Comparison of ENCODE assay signal across 1 cellular context in the genomic region with DNA sequence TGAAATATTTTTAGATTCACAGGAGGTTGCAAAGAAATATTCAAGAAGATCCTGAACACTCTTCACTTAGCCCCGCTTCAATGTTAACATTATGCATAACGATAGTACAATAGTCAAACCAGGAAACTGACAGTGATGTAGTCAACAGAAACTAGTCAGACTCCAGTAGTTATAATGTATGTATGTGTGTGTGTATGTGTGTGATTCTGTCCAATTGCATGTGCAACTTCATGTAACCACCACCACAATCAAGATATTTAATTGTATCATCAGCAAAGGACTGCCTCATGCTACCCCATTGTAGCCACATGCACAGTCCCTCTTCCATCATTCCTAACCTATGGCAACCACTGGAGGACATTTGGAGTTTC.
TF ChIP-seq lines count a peak whose summit lies in the region.

No MANE protein-coding gene starts in this region.

TF ChIP-seq in A549, 52 proteins besides CTCF, POLR2A, EP300 and RAD21 (continued from another document):
- TF ChIP-seq, protein P1, sequence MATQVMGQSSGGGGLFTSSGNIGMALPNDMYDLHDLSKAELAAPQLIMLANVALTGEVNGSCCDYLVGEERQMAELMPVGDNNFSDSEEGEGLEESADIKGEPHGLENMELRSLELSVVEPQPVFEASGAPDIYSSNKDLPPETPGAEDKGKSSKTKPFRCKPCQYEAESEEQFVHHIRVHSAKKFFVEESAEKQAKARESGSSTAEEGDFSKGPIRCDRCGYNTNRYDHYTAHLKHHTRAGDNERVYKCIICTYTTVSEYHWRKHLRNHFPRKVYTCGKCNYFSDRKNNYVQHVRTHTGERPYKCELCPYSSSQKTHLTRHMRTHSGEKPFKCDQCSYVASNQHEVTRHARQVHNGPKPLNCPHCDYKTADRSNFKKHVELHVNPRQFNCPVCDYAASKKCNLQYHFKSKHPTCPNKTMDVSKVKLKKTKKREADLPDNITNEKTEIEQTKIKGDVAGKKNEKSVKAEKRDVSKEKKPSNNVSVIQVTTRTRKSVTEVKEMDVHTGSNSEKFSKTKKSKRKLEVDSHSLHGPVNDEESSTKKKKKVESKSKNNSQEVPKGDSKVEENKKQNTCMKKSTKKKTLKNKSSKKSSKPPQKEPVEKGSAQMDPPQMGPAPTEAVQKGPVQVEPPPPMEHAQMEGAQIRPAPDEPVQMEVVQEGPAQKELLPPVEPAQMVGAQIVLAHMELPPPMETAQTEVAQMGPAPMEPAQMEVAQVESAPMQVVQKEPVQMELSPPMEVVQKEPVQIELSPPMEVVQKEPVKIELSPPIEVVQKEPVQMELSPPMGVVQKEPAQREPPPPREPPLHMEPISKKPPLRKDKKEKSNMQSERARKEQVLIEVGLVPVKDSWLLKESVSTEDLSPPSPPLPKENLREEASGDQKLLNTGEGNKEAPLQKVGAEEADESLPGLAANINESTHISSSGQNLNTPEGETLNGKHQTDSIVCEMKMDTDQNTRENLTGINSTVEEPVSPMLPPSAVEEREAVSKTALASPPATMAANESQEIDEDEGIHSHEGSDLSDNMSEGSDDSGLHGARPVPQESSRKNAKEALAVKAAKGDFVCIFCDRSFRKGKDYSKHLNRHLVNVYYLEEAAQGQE (IDR thresholded peaks at IDR 0.05), result no peak
- TF ChIP-seq USF2 (IDR thresholded peaks at IDR 0.05), result no peak
- no peak for TF ChIP-seq SREBF2 (IDR thresholded peaks at IDR 0.05)
- no peak for TF ChIP-seq ESRRA (IDR thresholded peaks at IDR 0.05; ENCODE audit: borderline replicate concordance, low read length)
- no peak for TF ChIP-seq CBX8 (IDR thresholded peaks at IDR 0.05)
- TF ChIP-seq FOSB (CRISPR knock-in tag; IDR thresholded peaks at IDR 0.05), result no peak
- TF ChIP-seq NFE2L2 (conservative IDR thresholded peaks at IDR 0.05; ENCODE audit: low read length), result no peak
- TF ChIP-seq, protein P2, sequence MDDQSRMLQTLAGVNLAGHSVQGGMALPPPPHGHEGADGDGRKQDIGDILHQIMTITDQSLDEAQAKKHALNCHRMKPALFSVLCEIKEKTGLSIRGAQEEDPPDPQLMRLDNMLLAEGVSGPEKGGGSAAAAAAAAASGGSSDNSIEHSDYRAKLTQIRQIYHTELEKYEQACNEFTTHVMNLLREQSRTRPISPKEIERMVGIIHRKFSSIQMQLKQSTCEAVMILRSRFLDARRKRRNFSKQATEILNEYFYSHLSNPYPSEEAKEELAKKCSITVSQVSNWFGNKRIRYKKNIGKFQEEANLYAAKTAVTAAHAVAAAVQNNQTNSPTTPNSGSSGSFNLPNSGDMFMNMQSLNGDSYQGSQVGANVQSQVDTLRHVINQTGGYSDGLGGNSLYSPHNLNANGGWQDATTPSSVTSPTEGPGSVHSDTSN (IDR thresholded peaks at IDR 0.05), result no peak
